Comparison of ENCODE assay signal across 8 cellular contexts in genomic region chr22:49305215-49305965, GRCh38.
DNase-seq lines count a peak whose midpoint lies in the region; ATAC-seq lines count a peak whose summit lies in the region.

No MANE protein-coding gene starts in this region.

- no peak overlapping the region for H3K4me3 Mint-ChIP-seq in central memory CD8-positive, alpha-beta T cell
- H3K4me3 Mint-ChIP-seq in memory B cell = no peak overlapping the region

- H3K36me3 Mint-ChIP-seq in central memory CD8-positive, alpha-beta T cell (ENCODE audit: insufficient read depth) = no peaks in the 10 kb centered on the region
- no peaks in the 10 kb centered on the region for H3K36me3 Mint-ChIP-seq in memory B cell

- peak overlapping the region; percentile 38; the same call in 1 of the 2 replicates for H3K4me3 ChIP-seq in HUES6 (ENCODE audit: low read depth, low read length)

- H3K9me3 ChIP-seq in HUES6 (ENCODE audit: control insufficient read depth, insufficient read depth, low read depth, low read length) = no peaks in the 10 kb centered on the region

- no peak overlapping the region for H3K9ac ChIP-seq in HUES6 (ENCODE audit: low read length)

- H3K27me3 ChIP-seq in HUES6 (ENCODE audit: control insufficient read depth, insufficient read depth, low read length) = 0 out of 2 replicates have a peak, but pooled peaks cover 3% of the 10 kb centered on the region

- DNase-seq in COR-L47 (lab: John Stamatoyannopoulos, UW) (peak; percentile 46), UCSD-AML1 (lab: John Stamatoyannopoulos, UW; ENCODE audit: unreplicated experiment) (peak; percentile 62), memory B cell (ENCODE audit: low spot score in 2 of 2) (peak; percentile 25 to 49), NCI-H226 (no peak)
- DNase-seq in central memory CD8-positive, alpha-beta T cell (ENCODE audit: low spot score in 2 of 2) = peak; percentile 11 to 50
- DNase-seq in stimulated activated CD8-positive, alpha-beta memory T cell treated with anti-CD3 and anti-CD28 coated beads, Interleukin-15, amount 100 ng/mL, for 4 hours (ENCODE audit: low read depth in 2 of 2) = peak; percentile 9 to 13

- peaks cover 71% of the 10 kb centered on the region for H3K27me3 Mint-ChIP-seq in central memory CD8-positive, alpha-beta T cell
- peaks cover 18% of the 10 kb centered on the region for H3K27me3 Mint-ChIP-seq in memory B cell

- H3K27ac Mint-ChIP-seq in central memory CD8-positive, alpha-beta T cell (ENCODE audit: low read depth) = no peak overlapping the region
- H3K27ac Mint-ChIP-seq in memory B cell = no peak overlapping the region

- H3K27ac ChIP-seq in HUES6 (ENCODE audit: low read depth, low read length) = no peak overlapping the region

- H3K4me1 ChIP-seq in HUES6 (ENCODE audit: control insufficient read depth, insufficient read depth, low read length) = peaks cover 4% of the 10 kb centered on the region; the same call in 1 of the 2 replicates

- no peaks in the 10 kb centered on the region for H3K4me1 Mint-ChIP-seq in central memory CD8-positive, alpha-beta T cell
- H3K4me1 Mint-ChIP-seq in memory B cell = no peaks in the 10 kb centered on the region

- no peaks in the 10 kb centered on the region for H3K36me3 ChIP-seq in HUES6 (ENCODE audit: control insufficient read depth, insufficient read depth, low read length)

- no peak for ATAC-seq in central memory CD8-positive, alpha-beta T cell (replicated peaks; ENCODE audit: extremely low read depth, poor library complexity, severe bottlenecking)
- no peak for ATAC-seq in memory B cell (ENCODE audit: low read depth)
- no peak for ATAC-seq in HG02763 (IDR thresholded peaks at IDR 0.05; ENCODE audit: unreplicated experiment)

- H3K9me3 Mint-ChIP-seq in central memory CD8-positive, alpha-beta T cell = no peaks in the 10 kb centered on the region
- no peaks in the 10 kb centered on the region for H3K9me3 Mint-ChIP-seq in memory B cell
